Comparison of ENCODE assay signal across 8 cellular contexts in the genomic region with DNA sequence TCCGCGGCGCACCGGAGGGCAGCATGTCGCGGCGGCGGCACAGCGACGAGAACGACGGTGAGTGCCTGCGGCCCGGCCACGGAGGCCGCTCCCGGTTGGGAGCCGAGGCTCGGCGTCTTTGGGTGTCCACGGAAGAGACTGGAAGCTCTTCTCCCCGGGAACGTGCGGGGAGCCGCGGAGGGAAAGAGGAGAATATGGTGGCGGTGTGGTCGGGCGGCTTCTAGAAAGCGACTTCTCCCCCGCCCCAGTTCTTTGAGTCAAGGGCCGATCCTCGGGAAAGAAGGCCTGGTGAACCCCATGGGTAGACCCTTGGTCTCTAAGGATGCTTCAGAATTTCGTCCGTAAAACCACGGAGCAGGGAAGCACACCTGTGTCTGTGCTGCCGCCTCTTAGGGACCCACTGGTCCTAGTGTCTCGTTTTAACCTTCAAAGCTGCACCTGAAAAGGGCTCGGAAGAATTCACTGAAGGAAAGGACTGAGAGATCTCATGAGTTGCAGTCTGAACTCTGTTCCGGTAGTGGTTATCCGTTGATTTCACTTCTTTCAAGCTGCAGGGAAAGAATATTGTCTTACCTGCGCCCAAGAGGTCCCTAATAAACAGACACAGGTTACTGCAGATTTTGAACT. TPM values are rescaled to one million over a fixed set of nuclear protein-coding genes. Genes with fewer than 3 reads are reported as not detected.
A peak's percentile ranks its signal among the peaks of the same experiment; 100 is the strongest.
DNase-seq lines count a peak whose midpoint lies in the region; ATAC-seq and TF ChIP-seq lines count a peak whose summit lies in the region.

No MANE protein-coding gene starts in this region.

- H3K4me1 ChIP-seq in CD8-positive, alpha-beta T cell (ENCODE audit: insufficient read depth, low read length): peaks cover 49% of the 10 kb centered on the region
- H3K4me1 ChIP-seq in HEK293 (ENCODE audit: control insufficient read depth, insufficient read depth, low read length) (no peaks in the 10 kb centered on the region; the same call in 1 of the 2 replicates), fibroblast of lung (ENCODE audit: control insufficient read depth, extremely low read depth, insufficient read depth, low read length) (peaks cover 12% of the 10 kb centered on the region)

- H3K4me1 Mint-ChIP-seq in CD8-positive, alpha-beta T cell (ENCODE audit: low read depth): peaks cover 63% of the 10 kb centered on the region
- peaks cover 43% of the 10 kb centered on the region for H3K4me1 Mint-ChIP-seq in osteocyte (ENCODE audit: unreplicated experiment)

- peak overlapping the region; percentile 63 for H2AFZ ChIP-seq in fibroblast of lung (ENCODE audit: low read length)

- peak overlapping the region; percentile 89 for H3K4me2 ChIP-seq in fibroblast of lung (ENCODE audit: extremely low read depth, insufficient read depth, low read length)

- peaks cover 74% of the 10 kb centered on the region for H3K79me2 ChIP-seq in fibroblast of lung (ENCODE audit: control insufficient read depth, insufficient read depth, low read length)

- CTCF ChIA-PET in CD8-positive, alpha-beta T cell (lab: Charles Lee): interaction anchor here (2.3 kb wide), 1 partner anchor 35 kb away, joined by 9 read pairs; no protein-coding TSS in a partner anchor
- CTCF ChIA-PET in HEK293 (lab: Yijun Ruan, JAX): interaction anchor here (4.2 kb wide), 1 partner anchor 165 kb away, joined by 12 read pairs; no protein-coding TSS in a partner anchor

- POLR2A ChIA-PET in CD8-positive, alpha-beta T cell (lab: Charles Lee): interaction anchor here (0.7 to 3.4 kb wide), 13 partner anchors 9 to 779 kb away, joined by 3 to 26 read pairs (median 5); a partner anchor contains a TSS
- POLR2A ChIA-PET in HEK293 (lab: Yijun Ruan, JAX): interaction anchor here (0.7 to 2.4 kb wide), 21 partner anchors 9 to 780 kb away, joined by 3 to 19 read pairs (median 6); a partner anchor contains a TSS

- no peak for ATAC-seq in CD8-positive, alpha-beta T cell

- H3K27ac Mint-ChIP-seq in CD8-positive, alpha-beta T cell: peak overlapping the region; percentile 99
- peak overlapping the region; percentile 99 for H3K27ac Mint-ChIP-seq in osteocyte (ENCODE audit: unreplicated experiment)

- peak in 2 of 7 experiments; percentile 4 to 31 for DNase-seq in CD8-positive, alpha-beta T cell
- DNase-seq in SW480 (ENCODE audit: low spot score) (peak; percentile 9), fibroblast of lung (ENCODE audit: low read depth in 2 of 2) (no peak), osteocyte (ENCODE audit: extremely low spot score, unreplicated experiment) (no peak), GF-D8 (lab: John Stamatoyannopoulos, UW) (no peak), T-helper 9 cell (no peak), T1000 (lab: John Stamatoyannopoulos, UW) (no peak)

- H3K27me3 ChIP-seq in CD8-positive, alpha-beta T cell (ENCODE audit: insufficient read depth, low read length): no peaks in the 10 kb centered on the region
- no peaks in the 10 kb centered on the region for H3K27me3 ChIP-seq in fibroblast of lung (ENCODE audit: control insufficient read depth, insufficient read depth, low read length)

- no peaks in the 10 kb centered on the region for H3K27me3 Mint-ChIP-seq in CD8-positive, alpha-beta T cell (ENCODE audit: low read depth)
- no peaks in the 10 kb centered on the region for H3K27me3 Mint-ChIP-seq in osteocyte (ENCODE audit: unreplicated experiment)

- H3K4me3 Mint-ChIP-seq in CD8-positive, alpha-beta T cell: peak overlapping the region; percentile 96
- H3K4me3 Mint-ChIP-seq in osteocyte (ENCODE audit: unreplicated experiment): peak overlapping the region; percentile 94

- H3K9me3 ChIP-seq in CD8-positive, alpha-beta T cell (ENCODE audit: low read length): no peaks in the 10 kb centered on the region
- H3K9me3 ChIP-seq in HEK293 (ENCODE audit: control insufficient read depth, insufficient read depth, low read depth, low read length) (no peaks in the 10 kb centered on the region), fibroblast of lung (ENCODE audit: control insufficient read depth, insufficient read depth, low read depth, low read length) (no peaks in the 10 kb centered on the region)

- no peaks in the 10 kb centered on the region for H3K36me3 ChIP-seq in CD8-positive, alpha-beta T cell (ENCODE audit: insufficient read depth, low read length)
- H3K36me3 ChIP-seq in HEK293 (ENCODE audit: control insufficient read depth in 2 of 2, insufficient read depth in 1 of 2, low read length in 2 of 2) (no peaks in the 10 kb centered on the region), fibroblast of lung (ENCODE audit: control insufficient read depth, insufficient read depth, low read length) (no peaks in the 10 kb centered on the region)

- H3K9me3 Mint-ChIP-seq in CD8-positive, alpha-beta T cell: no peaks in the 10 kb centered on the region
- no peaks in the 10 kb centered on the region for H3K9me3 Mint-ChIP-seq in osteocyte (ENCODE audit: unreplicated experiment)

- H3K9ac ChIP-seq in fibroblast of lung (ENCODE audit: insufficient read depth, low read length): peak overlapping the region; percentile 94

- intact Hi-C loops in CD8-positive, alpha-beta T cell (cut with DNase I, micrococcal nuclease): loop anchor here (1.0 to 10.0 kb wide), 16 partner anchors 19 to 1749 kb away; a partner anchor contains a TSS

- H3K36me3 Mint-ChIP-seq in CD8-positive, alpha-beta T cell: peaks cover 24% of the 10 kb centered on the region
- H3K36me3 Mint-ChIP-seq in osteocyte (ENCODE audit: unreplicated experiment): peaks cover 2% of the 10 kb centered on the region

- H4K20me1 ChIP-seq in fibroblast of lung (ENCODE audit: control insufficient read depth, extremely low read depth, insufficient read depth, low read length): no peaks in the 10 kb centered on the region

- peak overlapping the region; percentile 97 for H3K4me3 ChIP-seq in CD8-positive, alpha-beta T cell (ENCODE audit: low read depth, low read length)
- H3K4me3 ChIP-seq in HEK293 (ENCODE audit: low read depth, low read length) (peak overlapping the region; percentile 97), fibroblast of lung (replicated peaks in 1 of 4; ENCODE audit: control extremely low read depth in 1 of 4, insufficient read depth in 1 of 4, low read depth in 3 of 4, low read length in 4 of 4) (peak overlapping the region; percentile 84 to 98 (median 96))

- peak overlapping the region; percentile 88 for H3K27ac ChIP-seq in CD8-positive, alpha-beta T cell (ENCODE audit: low read depth, low read length)
- H3K27ac ChIP-seq in HEK293 (ENCODE audit: extremely low read depth, low read depth, low read length) (peak overlapping the region; percentile 92), fibroblast of lung (ENCODE audit: insufficient read depth, low read length) (peak overlapping the region; percentile 99)

- no peak for TF ChIP-seq CTCF in CD8-positive, alpha-beta T cell (IDR thresholded peaks at IDR 0.05)
- no peak for TF ChIP-seq CTCF in HEK293 (tag by site-specific recombination; IDR thresholded peaks at IDR 0.05)
- no peak for TF ChIP-seq CTCF in fibroblast of lung (conservative IDR thresholded peaks at IDR 0.05 in 1 of 2, IDR thresholded peaks at IDR 0.05 in 1 of 2; ENCODE audit: low read depth in 1 of 2, low read length in 2 of 2)
- TF ChIP-seq CTCF in osteocyte (IDR thresholded peaks at IDR 0.05): no peak

TF ChIP-seq in HEK293, 187 proteins besides CTCF, POLR2A, EP300 and RAD21 (continues in another document):
- TF ChIP-seq, protein P1, sequence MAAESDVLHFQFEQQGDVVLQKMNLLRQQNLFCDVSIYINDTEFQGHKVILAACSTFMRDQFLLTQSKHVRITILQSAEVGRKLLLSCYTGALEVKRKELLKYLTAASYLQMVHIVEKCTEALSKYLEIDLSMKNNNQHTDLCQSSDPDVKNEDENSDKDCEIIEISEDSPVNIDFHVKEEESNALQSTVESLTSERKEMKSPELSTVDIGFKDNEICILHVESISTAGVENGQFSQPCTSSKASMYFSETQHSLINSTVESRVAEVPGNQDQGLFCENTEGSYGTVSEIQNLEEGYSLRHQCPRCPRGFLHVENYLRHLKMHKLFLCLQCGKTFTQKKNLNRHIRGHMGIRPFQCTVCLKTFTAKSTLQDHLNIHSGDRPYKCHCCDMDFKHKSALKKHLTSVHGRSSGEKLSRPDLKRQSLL (tag by site-specific recombination; IDR thresholded peaks at IDR 0.05): no peak
- TF ChIP-seq BCL11B (tag by site-specific recombination; IDR thresholded peaks at IDR 0.05; ENCODE audit: low read depth) (no peak), ZFP37 (tag by site-specific recombination; IDR thresholded peaks at IDR 0.05) (peak; percentile 21; the same call in 1 of the 2 replicates)
- TF ChIP-seq, protein P2, sequence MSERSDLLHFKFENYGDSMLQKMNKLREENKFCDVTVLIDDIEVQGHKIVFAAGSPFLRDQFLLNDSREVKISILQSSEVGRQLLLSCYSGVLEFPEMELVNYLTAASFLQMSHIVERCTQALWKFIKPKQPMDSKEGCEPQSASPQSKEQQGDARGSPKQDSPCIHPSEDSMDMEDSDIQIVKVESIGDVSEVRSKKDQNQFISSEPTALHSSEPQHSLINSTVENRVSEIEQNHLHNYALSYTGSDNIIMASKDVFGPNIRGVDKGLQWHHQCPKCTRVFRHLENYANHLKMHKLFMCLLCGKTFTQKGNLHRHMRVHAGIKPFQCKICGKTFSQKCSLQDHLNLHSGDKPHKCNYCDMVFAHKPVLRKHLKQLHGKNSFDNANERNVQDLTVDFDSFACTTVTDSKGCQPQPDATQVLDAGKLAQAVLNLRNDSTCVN (tag by site-specific recombination; optimal IDR thresholded peaks at IDR 0.05): peak; percentile 78

RNA-seq across cellular contexts. Expression of a gene that starts 0.4 kb away (rescaled TPM):
- total RNA-seq in CD8-positive, alpha-beta T cell: 10 to 100 TPM; 50.7 to 58.5 TPM
- total RNA-seq in fibroblast of lung (36.5 and 42.9 TPM in 2 replicates), osteocyte (34.9 and 42.2 TPM in 2 replicates)
- polyA plus RNA-seq in fibroblast of lung: 27.1 and 27.9 TPM in 2 replicates
- 25.6 and 29.3 TPM in 2 replicates for polyA plus RNA-seq in fibroblast of lung (2012)
- 8.1 and 10.2 TPM in 2 replicates for polyA minus RNA-seq in fibroblast of lung (ENCODE audit: low replicate concordance)

RNA-seq across cellular contexts. Expression of a gene that starts 0.8 kb away (rescaled TPM):
- 10 to 100 TPM; 34.3 to 40.8 TPM for total RNA-seq in CD8-positive, alpha-beta T cell
- 19.8 and 20.1 TPM in 2 replicates for total RNA-seq in fibroblast of lung
- 12.2 and 15.9 TPM in 2 replicates for polyA plus RNA-seq in fibroblast of lung
- polyA plus RNA-seq in fibroblast of lung (2012): 5.5 and 8.0 TPM in 2 replicates
- 9.0 and 9.1 TPM in 2 replicates for polyA minus RNA-seq in fibroblast of lung (ENCODE audit: low replicate concordance)
- total RNA-seq in osteocyte: 23.3 and 28.4 TPM in 2 replicates
